Comparison of ENCODE assay signal across 8 cellular contexts in genomic region chr1:147890177-147890790, GRCh38. TPM values are rescaled to one million over a fixed set of nuclear protein-coding genes. Genes with fewer than 3 reads are reported as not detected.
DNase-seq lines count a peak whose midpoint lies in the region; ATAC-seq and TF ChIP-seq lines count a peak whose summit lies in the region.

No MANE protein-coding gene starts in this region.

- no peak overlapping the region for H2BK5ac ChIP-seq in IMR-90 (ENCODE audit: low read depth, low read length, poor library complexity, severe bottlenecking)

- intact Hi-C loops in IMR-90 (cut with micrococcal nuclease) (loop anchor here (2.0 to 5.0 kb wide), 2 partner anchors 189 to 498 kb away; no protein-coding TSS in a partner anchor), heart left ventricle (cut with DNase I) (loop anchor here (1.0 to 10.0 kb wide), 13 partner anchors 165 to 618 kb away; no protein-coding TSS in a partner anchor), sciatic nerve (cut with DNase I) (loop anchor here (10.0 kb wide), 1 partner anchor 385 kb away; no protein-coding TSS in a partner anchor)

- TF ChIP-seq POLR2A in IMR-90 (IDR thresholded peaks at IDR 0.05; ENCODE audit: low read depth, low read length), result no peak
- no peak for TF ChIP-seq POLR2A in heart left ventricle (IDR thresholded peaks at IDR 0.05)

- H3K27ac ChIP-seq in IMR-90 (ENCODE audit: insufficient read depth, low read length) (no peak overlapping the region), SJSA1 (no peak overlapping the region), heart left ventricle (no peak overlapping the region)

- TF ChIP-seq RAD21 in IMR-90 (IDR thresholded peaks at IDR 0.05; ENCODE audit: low read length), result peak; percentile 46

- in situ Hi-C loops in IMR-90 (cut with MboI; ENCODE audit: low sequenced_read_pairs), result loop anchor here (10.0 to 25.0 kb wide), 2 partner anchors 255 to 403 kb away; no protein-coding TSS in a partner anchor

- no peak overlapping the region for H4K91ac ChIP-seq in IMR-90 (ENCODE audit: insufficient read depth, low read depth, low read length)

- no peaks in the 10 kb centered on the region for H4K20me1 ChIP-seq in IMR-90 (ENCODE audit: insufficient read depth, low read length)

- no peak overlapping the region for H2BK120ac ChIP-seq in IMR-90 (ENCODE audit: low read depth, low read length)

- H3K23ac ChIP-seq in IMR-90 (ENCODE audit: low read depth, low read length), result no peak overlapping the region

- H3K14ac ChIP-seq in IMR-90 (replicated peaks; ENCODE audit: low read depth, low read length), result no peak overlapping the region

- H3K4me1 ChIP-seq in IMR-90 (ENCODE audit: control insufficient read depth, insufficient read depth, low read length) (no peaks in the 10 kb centered on the region), SJSA1 (replicated peaks) (no peaks in the 10 kb centered on the region), heart left ventricle (peaks cover 0 to 31% (median 5%) of the 10 kb centered on the region in 12 donors)

- H3K79me1 ChIP-seq in IMR-90 (ENCODE audit: low read depth in 1 of 2, low read length in 2 of 2), result no peaks in the 10 kb centered on the region

- CTCF ChIA-PET in IMR-90 (lab: Yijun Ruan, JAX), result no interaction called here

- H3K4me3 ChIP-seq in IMR-90 (ENCODE audit: insufficient read depth, low read depth, low read length) (no peak overlapping the region), SJSA1 (no peak overlapping the region), heart left ventricle (no peak overlapping the region)

- no TSS peak for BruUV-seq in IMR-90 (replicated peaks; lab: Mats Ljungman, UMichigan)

- H2BK15ac ChIP-seq in IMR-90 (ENCODE audit: low read depth, low read length), result no peak overlapping the region

- peak overlapping the region; percentile 5 for H2AFZ ChIP-seq in IMR-90 (replicated peaks; ENCODE audit: low read length, poor library complexity)

- H2AK5ac ChIP-seq in IMR-90 (ENCODE audit: low read depth, low read length), result no peak overlapping the region

- H3K27me3 ChIP-seq in IMR-90 (ENCODE audit: control insufficient read depth, insufficient read depth, low read length), result peaks cover 4% of the 10 kb centered on the region
- H3K27me3 ChIP-seq in SJSA1 (replicated peaks), result peaks cover 2% of the 10 kb centered on the region
- peaks cover 0 to 6% (median 0%) of the 10 kb centered on the region in 9 donors for H3K27me3 ChIP-seq in heart left ventricle

- H3K9me1 ChIP-seq in IMR-90 (ENCODE audit: insufficient read depth, low read length), result no peaks in the 10 kb centered on the region

- dilution Hi-C loops in IMR-90 (cut with HindIII; ENCODE audit: low sequenced_read_pairs, unreplicated experiment), result no loop called here

- no peak overlapping the region for H3K9ac ChIP-seq in IMR-90 (ENCODE audit: low read depth, low read length)

- DNase-seq in NCI-H524 (lab: John Stamatoyannopoulos, UW) (peak; percentile 57 to 70), NCI-H524 treated with DMSO at 0.1 percent for 48 hours (lab: John Stamatoyannopoulos, UW) (no peak), IMR-90 (peak; percentile 29), SJSA1 (ENCODE audit: low read depth in 1 of 2, low spot score in 2 of 2) (peak; percentile 40 to 69), heart left ventricle (peak; percentile 65 to 87 (median 70)), sciatic nerve (ENCODE audit: low spot score) (peak; percentile 79)
- peak; percentile 65 for DNase-seq in activated naive CD4-positive, alpha-beta T cell treated with Interleukin-2 at 50 U/mL for 16 hours

- POLR2A ChIA-PET in IMR-90 (lab: Charles Lee; ENCODE audit: unreplicated experiment), result no interaction called here

- no peak overlapping the region for H4K8ac ChIP-seq in IMR-90 (ENCODE audit: low read depth in 2 of 2, low read length in 2 of 2)

- TF ChIP-seq CTCF in IMR-90 (conservative IDR thresholded peaks at IDR 0.05; ENCODE audit: low read depth, low read length) (peak; percentile 34), heart left ventricle (IDR thresholded peaks at IDR 0.05) (peak; percentile 50 to 82 (median 72))

- H3K4me2 ChIP-seq in IMR-90 (ENCODE audit: low read depth, low read length), result no peak overlapping the region

- H3K18ac ChIP-seq in IMR-90 (ENCODE audit: low read depth, low read length), result no peak overlapping the region

- no peaks in the 10 kb centered on the region for H3K36me3 ChIP-seq in IMR-90 (ENCODE audit: control insufficient read depth, insufficient read depth, low read length)
- H3K36me3 ChIP-seq in SJSA1, result no peaks in the 10 kb centered on the region
- H3K36me3 ChIP-seq in heart left ventricle, result no peaks in the 10 kb centered on the region

- H3K4ac ChIP-seq in IMR-90 (ENCODE audit: low read depth, low read length), result no peak overlapping the region

- no peak overlapping the region for H4K5ac ChIP-seq in IMR-90 (ENCODE audit: low read depth, low read length)

- H3K9me3 ChIP-seq in IMR-90 (ENCODE audit: control insufficient read depth, insufficient read depth, low read length), result no peaks in the 10 kb centered on the region
- H3K9me3 ChIP-seq in SJSA1 (replicated peaks), result no peaks in the 10 kb centered on the region
- no peaks in the 10 kb centered on the region for H3K9me3 ChIP-seq in heart left ventricle

- no CpG with 5 or more reads among the region's 12 CpGs for WGBS in IMR-90 (ENCODE audit: extremely low coverage in 2 of 2, insufficient read length in 1 of 2), 2 experiments
- 5 to 8% (median 6%) methylated on average over 12 of the region's 12 CpGs for WGBS in heart left ventricle, 4 donors

- no peak overlapping the region for H3K56ac ChIP-seq in IMR-90 (ENCODE audit: extremely low read depth, insufficient read depth, low read length)

- H2AK9ac ChIP-seq in IMR-90 (replicated peaks; ENCODE audit: low read depth, low read length, poor library complexity), result no peak overlapping the region

- peak; percentile 77 for ATAC-seq in IMR-90 (ENCODE audit: low read depth)
- peak; percentile 83 to 93 (median 90) for ATAC-seq in heart left ventricle
- peak; percentile 67 for ATAC-seq in sciatic nerve
- ATAC-seq in HG02623 (IDR thresholded peaks at IDR 0.05; ENCODE audit: unreplicated experiment), result no peak

- no peak overlapping the region for H2BK20ac ChIP-seq in IMR-90 (ENCODE audit: low read depth, low read length)

TF ChIP-seq in IMR-90, 13 proteins besides CTCF, POLR2A, EP300 and RAD21:
- TF ChIP-seq RFX5 (IDR thresholded peaks at IDR 0.05; ENCODE audit: low read depth, low read length) (no peak), CHD1 (IDR thresholded peaks at IDR 0.05; ENCODE audit: low read depth, low read length) (no peak), CEBPB (IDR thresholded peaks at IDR 0.05; ENCODE audit: low read depth, low read length) (no peak), SMC3 (IDR thresholded peaks at IDR 0.05; ENCODE audit: low read depth, low read length) (peak; percentile 26; the same call in 1 of the 2 replicates), MXI1 (IDR thresholded peaks at IDR 0.05; ENCODE audit: borderline replicate concordance, low read depth, low read length) (no peak), NFE2L2 (IDR thresholded peaks at IDR 0.05; ENCODE audit: low read depth, low read length) (no peak), RCOR1 (IDR thresholded peaks at IDR 0.05; ENCODE audit: insufficient replicate concordance, low read length) (no peak)

RNA-seq across cellular contexts. Expression of gene GJA8, which starts 12.3 kb away (rescaled TPM):
- not detected in 2 replicates for total RNA-seq in IMR-90 (2012; rRNA removed)
- not detected in 2 replicates for polyA plus RNA-seq in IMR-90 (2012; rRNA removed)
- polyA plus RNA-seq in IMR-90 (2012; cell fraction: cytosol; rRNA removed), result not detected in 2 replicates
- polyA plus RNA-seq in IMR-90 (2012; cell fraction: nucleus; rRNA removed; ENCODE audit: low replicate concordance), result not detected in 2 replicates
- not detected in 2 replicates for total RNA-seq in SJSA1 (2014; rRNA removed; shearing (Covaris generic))
- total RNA-seq in heart left ventricle, result not detected
- polyA plus RNA-seq in heart left ventricle, result not detected
- not detected for total RNA-seq in sciatic nerve

RNA-seq across cellular contexts. Expression of gene GPR89B, which starts 37.9 kb away (rescaled TPM):
- 13.1 and 17.5 TPM in 2 replicates for total RNA-seq in IMR-90 (2012; rRNA removed)
- 7.1 and 9.4 TPM in 2 replicates for polyA plus RNA-seq in IMR-90 (2012; rRNA removed)
- polyA plus RNA-seq in IMR-90 (2012; cell fraction: cytosol; rRNA removed), result 1.4 and 1.9 TPM in 2 replicates
- 4.5 and 22.4 TPM in 2 replicates for polyA plus RNA-seq in IMR-90 (2012; cell fraction: nucleus; rRNA removed; ENCODE audit: low replicate concordance)
- total RNA-seq in SJSA1 (2014; rRNA removed; shearing (Covaris generic)), result 7.8 and 25.2 TPM in 2 replicates
- 1 to 10 TPM; 4.0 to 9.8 (median 5.7) TPM for total RNA-seq in heart left ventricle
- 10 to 100 TPM in 1 of 2 donors, 1 to 10 TPM in 1; 4.5 to 11.7 TPM for polyA plus RNA-seq in heart left ventricle
- total RNA-seq in sciatic nerve, result 14.4 TPM
